Comparison of ENCODE assay signal across 16 cellular contexts in the genomic region with DNA sequence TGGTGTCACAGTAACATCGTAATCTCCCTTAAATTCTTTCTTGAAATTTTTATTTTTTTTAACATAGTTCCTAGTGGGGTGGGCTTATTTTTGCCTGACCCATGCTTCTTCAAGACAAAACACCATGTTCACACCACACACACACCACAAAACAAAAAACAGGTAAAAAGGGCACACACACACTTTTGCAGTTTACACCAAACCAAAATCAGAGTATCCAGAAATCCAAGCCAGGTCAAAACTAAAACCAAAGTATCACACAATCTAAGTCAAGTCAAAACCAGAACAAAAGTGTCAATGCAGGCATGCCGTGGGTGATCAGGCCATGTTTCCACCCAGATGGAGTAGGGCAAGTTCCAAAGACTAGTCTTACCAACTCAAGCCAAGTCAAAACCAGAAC. TPM values are rescaled to one million over a fixed set of nuclear protein-coding genes. Genes with fewer than 3 reads are reported as not detected.
"Had no signal": no experiment of that assay in that cellular context is flagged by ENCODE, and none has a peak within 500 bp of the region (broad histone marks: within the 10 kb centered on the region; RNA-seq: fewer than 3 reads in every experiment).

No MANE protein-coding gene starts in this region.

RNA-seq across cellular contexts. Expression of gene GPR15LG, which starts 2.4 kb away (rescaled TPM):
- total RNA-seq: activated naive CD4-positive, alpha-beta T cell treated with anti-CD3 and anti-CD28 coated beads, Interleukin-2, amount 50 U/mL, for 72 hours; activated T-helper 17 cell treated with anti-CD3 and anti-CD28 coated beads, Interleukin-2, amount 50 U/mL, for 72 hours; aorta; dermis microvascular lymphatic vessel endothelial cell; fibroblast of villous mesenchyme; heart right ventricle; lower lobe of right lung; mesothelial cell of epicardium; natural killer cell treated with Interleukin-12 subunit alpha and Interleukin-12 subunit beta and Interleukin-15 and Interleukin-18, amount 100 ng/mL, for 72 hours; right lobe of liver; T-helper 1 cell treated with Interleukin-12 subunit alpha and Interleukin-12 subunit beta and Interleukin-4 antibody, amounts not matched to agents 30 ng/mL and 1 ng/mL, for 36 hours; testis had no signal
- polyA plus RNA-seq: heart right ventricle, small intestine had no signal

RNA-seq across cellular contexts. Expression of gene CDHR1, which starts 23.1 kb away (rescaled TPM):
- polyA plus RNA-seq: aorta had no signal

RNA-seq across cellular contexts. Expression of gene LRIT2, which starts 54.1 kb away (rescaled TPM):
- total RNA-seq: activated naive CD4-positive, alpha-beta T cell treated with anti-CD3 and anti-CD28 coated beads, Interleukin-2, amount 50 U/mL, for 72 hours; activated T-helper 17 cell treated with anti-CD3 and anti-CD28 coated beads, Interleukin-2, amount 50 U/mL, for 72 hours; aorta; dermis microvascular lymphatic vessel endothelial cell; fibroblast of villous mesenchyme; heart right ventricle; left lobe of liver; lower lobe of right lung; mesothelial cell of epicardium; natural killer cell treated with Interleukin-12 subunit alpha and Interleukin-12 subunit beta and Interleukin-15 and Interleukin-18, amount 100 ng/mL, for 72 hours; right lobe of liver; T-helper 1 cell treated with Interleukin-12 subunit alpha and Interleukin-12 subunit beta and Interleukin-4 antibody, amounts not matched to agents 30 ng/mL and 1 ng/mL, for 36 hours; upper lobe of left lung had no signal
- polyA plus RNA-seq: adipose tissue, aorta, heart right ventricle, small intestine had no signal
